ENCODE assay signal across 11 cellular contexts in the genomic region with DNA sequence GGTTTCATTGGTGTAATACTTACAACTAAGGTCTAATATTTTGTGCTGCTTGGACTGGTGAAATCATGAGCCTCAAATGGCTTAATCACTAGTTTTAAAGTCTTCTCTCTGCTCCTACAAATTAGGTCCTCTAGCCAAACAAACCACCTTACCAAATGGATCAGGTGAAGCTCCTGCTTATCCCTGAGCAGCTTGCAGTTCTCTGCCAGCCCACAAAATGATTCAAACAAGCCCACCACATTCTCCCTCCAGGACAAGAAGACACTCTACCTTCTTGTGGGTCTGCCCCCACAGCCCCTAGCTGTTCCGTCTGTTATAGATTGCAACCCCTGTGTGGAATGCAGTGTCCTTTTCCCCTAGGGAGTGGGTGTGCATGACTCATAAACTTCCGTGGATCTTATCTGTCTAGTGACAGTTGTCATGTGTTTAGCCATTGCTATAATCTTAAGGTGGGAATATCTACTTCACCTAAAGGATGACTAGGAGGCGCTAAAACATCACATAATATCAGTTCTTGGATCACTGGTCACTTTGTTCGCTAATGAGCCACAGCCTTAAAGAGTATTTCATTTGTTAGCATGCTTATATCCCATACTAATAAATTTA.
DNase-seq lines count a peak whose midpoint lies in the region; ATAC-seq and TF ChIP-seq lines count a peak whose summit lies in the region.
"Had no signal": no experiment of that assay in that cellular context is flagged by ENCODE, and none has a peak within 500 bp of the region (broad histone marks: within the 10 kb centered on the region; RNA-seq: fewer than 3 reads in every experiment).

No MANE protein-coding gene starts in this region.

- no CpG with 5 or more reads among the region's 4 CpGs for whole genome bisulfite sequencing in IMR-90 (ENCODE audit: extremely low coverage in 2 of 2, insufficient read length in 1 of 2), 2 experiments

- H3K4me3 Mint-ChIP-seq in activated CD8-positive, alpha-beta T cell treated with anti-CD3 and anti-CD28 coated beads for 36 hours: no peak overlapping the region
- H3K4me3 Mint-ChIP-seq: B cell, memory B cell had no signal

- no peaks in the 10 kb centered on the region for H3K27me3 ChIP-seq in IMR-90 (ENCODE audit: control insufficient read depth, insufficient read depth, low read length)

- no peaks in the 10 kb centered on the region for H3K4me1 ChIP-seq in IMR-90 (ENCODE audit: control insufficient read depth, insufficient read depth, low read length)

- no peaks in the 10 kb centered on the region for H3K36me3 Mint-ChIP-seq in activated CD8-positive, alpha-beta T cell treated with anti-CD3 and anti-CD28 coated beads for 36 hours (ENCODE audit: low read depth)
- H3K36me3 Mint-ChIP-seq in activated naive CD4-positive, alpha-beta T cell treated with anti-CD3 and anti-CD28 coated beads, Interleukin-2, amount 50 U/mL, for 72 hours: no peaks in the 10 kb centered on the region
- H3K36me3 Mint-ChIP-seq: memory B cell had no signal

- no peak overlapping the region for H3K4ac ChIP-seq in IMR-90 (ENCODE audit: low read depth, low read length)

- H3K18ac ChIP-seq in IMR-90 (ENCODE audit: low read depth, low read length): no peak overlapping the region

- TF ChIP-seq CTCF in IMR-90 (conservative IDR thresholded peaks at IDR 0.05; ENCODE audit: low read depth, low read length): no peak
- no peak for TF ChIP-seq CTCF in activated CD8-positive, alpha-beta T cell treated with anti-CD3 and anti-CD28 coated beads for 36 hours (IDR thresholded peaks at IDR 0.05)

- H3K27ac ChIP-seq in IMR-90 (ENCODE audit: insufficient read depth, low read length): no peak overlapping the region

- H2AFZ ChIP-seq in IMR-90 (replicated peaks; ENCODE audit: low read length, poor library complexity): no peak overlapping the region

- no peak overlapping the region for H2BK5ac ChIP-seq in IMR-90 (ENCODE audit: low read depth, low read length, poor library complexity, severe bottlenecking)

- H3K4me1 Mint-ChIP-seq in activated CD8-positive, alpha-beta T cell treated with anti-CD3 and anti-CD28 coated beads for 36 hours (ENCODE audit: low read depth): no peaks in the 10 kb centered on the region
- H3K4me1 Mint-ChIP-seq: B cell, memory B cell had no signal

- intact Hi-C loops in IMR-90 (cut with micrococcal nuclease): no loop called here
- intact Hi-C loops in activated CD8-positive, alpha-beta T cell treated with anti-CD3 and anti-CD28 coated beads for 36 hours (cut with micrococcal nuclease): no loop called here

- no peaks in the 10 kb centered on the region for H3K9me1 ChIP-seq in IMR-90 (ENCODE audit: insufficient read depth, low read length)

- H3K4me3 ChIP-seq in IMR-90 (ENCODE audit: insufficient read depth, low read depth, low read length): no peak overlapping the region

- no peak overlapping the region for H3K56ac ChIP-seq in IMR-90 (ENCODE audit: extremely low read depth, insufficient read depth, low read length)

- DNase-seq in A172 (ENCODE audit: low spot score): peak; percentile 14
- peak; percentile 1 for DNase-seq in IMR-90
- DNase-seq in RKO (ENCODE audit: low spot score): peak; percentile 34
- peak; percentile 16 for DNase-seq in glomerular endothelial cell (ENCODE audit: extremely low read depth, low read depth, low spot score)
- DNase-seq in SIG-M5 (lab: John Stamatoyannopoulos, UW): no peak
- no peak for DNase-seq in activated CD8-positive, alpha-beta T cell treated with anti-CD3 and anti-CD28 coated beads for 36 hours
- DNase-seq in activated naive CD4-positive, alpha-beta T cell treated with anti-CD3 and anti-CD28 coated beads, Interleukin-2, amount 50 U/mL, for 72 hours (ENCODE audit: low spot score in 2 of 2): no peak
- DNase-seq: NCI-H2171 had no signal

- H3K79me1 ChIP-seq in IMR-90 (ENCODE audit: low read depth in 1 of 2, low read length in 2 of 2): no peaks in the 10 kb centered on the region

- H3K9me3 ChIP-seq in IMR-90 (ENCODE audit: control insufficient read depth, insufficient read depth, low read length): no peaks in the 10 kb centered on the region

- no peak for ATAC-seq in IMR-90 (ENCODE audit: low read depth)
- ATAC-seq in HG03097 (IDR thresholded peaks at IDR 0.05; ENCODE audit: low FRiP score, unreplicated experiment): no peak
- no peak for ATAC-seq in activated CD8-positive, alpha-beta T cell treated with anti-CD3 and anti-CD28 coated beads for 36 hours
- ATAC-seq in activated naive CD4-positive, alpha-beta T cell treated with anti-CD3 and anti-CD28 coated beads, Interleukin-2, amount 50 U/mL, for 72 hours: no peak

- no peak overlapping the region for H3K9ac ChIP-seq in IMR-90 (ENCODE audit: low read depth, low read length)

- no peaks in the 10 kb centered on the region for H3K36me3 ChIP-seq in IMR-90 (ENCODE audit: control insufficient read depth, insufficient read depth, low read length)

- H2BK120ac ChIP-seq in IMR-90 (ENCODE audit: low read depth, low read length): no peak overlapping the region

- no peak overlapping the region for H4K8ac ChIP-seq in IMR-90 (ENCODE audit: low read depth in 2 of 2, low read length in 2 of 2)

- in situ Hi-C loops in IMR-90 (cut with MboI; ENCODE audit: low sequenced_read_pairs): no loop called here

- no peak overlapping the region for H3K23ac ChIP-seq in IMR-90 (ENCODE audit: low read depth, low read length)

- no peak overlapping the region for H4K91ac ChIP-seq in IMR-90 (ENCODE audit: insufficient read depth, low read depth, low read length)

- no peak overlapping the region for H3K27ac Mint-ChIP-seq in activated CD8-positive, alpha-beta T cell treated with anti-CD3 and anti-CD28 coated beads for 36 hours
- H3K27ac Mint-ChIP-seq in activated naive CD4-positive, alpha-beta T cell treated with anti-CD3 and anti-CD28 coated beads, Interleukin-2, amount 50 U/mL, for 72 hours: no peak overlapping the region
- H3K27ac Mint-ChIP-seq: B cell, memory B cell had no signal

- H3K9me3 Mint-ChIP-seq in activated CD8-positive, alpha-beta T cell treated with anti-CD3 and anti-CD28 coated beads for 36 hours: peaks cover 2% of the 10 kb centered on the region
- peaks cover 4 to 11% of the 10 kb centered on the region in 2 donors for H3K9me3 Mint-ChIP-seq in activated naive CD4-positive, alpha-beta T cell treated with anti-CD3 and anti-CD28 coated beads, Interleukin-2, amount 50 U/mL, for 72 hours

- TF ChIP-seq RAD21 in IMR-90 (IDR thresholded peaks at IDR 0.05; ENCODE audit: low read length): no peak

- no peak overlapping the region for H3K4me2 ChIP-seq in IMR-90 (ENCODE audit: low read depth, low read length)

- H2BK15ac ChIP-seq in IMR-90 (ENCODE audit: low read depth, low read length): no peak overlapping the region

- no peak for TF ChIP-seq POLR2A in IMR-90 (IDR thresholded peaks at IDR 0.05; ENCODE audit: low read depth, low read length)

- H3K27me3 Mint-ChIP-seq in activated CD8-positive, alpha-beta T cell treated with anti-CD3 and anti-CD28 coated beads for 36 hours: no peaks in the 10 kb centered on the region
- H3K27me3 Mint-ChIP-seq: B cell, memory B cell had no signal

- no peaks in the 10 kb centered on the region for H4K20me1 ChIP-seq in IMR-90 (ENCODE audit: insufficient read depth, low read length)

- POLR2A ChIA-PET in IMR-90 (lab: Charles Lee; ENCODE audit: unreplicated experiment): no interaction called here
- POLR2A ChIA-PET in activated CD8-positive, alpha-beta T cell treated with anti-CD3 and anti-CD28 coated beads for 36 hours (lab: Charles Lee): no interaction called here

- no peak overlapping the region for H2BK20ac ChIP-seq in IMR-90 (ENCODE audit: low read depth, low read length)

- no peak overlapping the region for H2AK9ac ChIP-seq in IMR-90 (replicated peaks; ENCODE audit: low read depth, low read length, poor library complexity)

- no peak overlapping the region for H4K5ac ChIP-seq in IMR-90 (ENCODE audit: low read depth, low read length)

- BruUV-seq in IMR-90 (replicated peaks; lab: Mats Ljungman, UMichigan): no TSS peak

- CTCF ChIA-PET in IMR-90 (lab: Yijun Ruan, JAX): no interaction called here
- CTCF ChIA-PET in activated CD8-positive, alpha-beta T cell treated with anti-CD3 and anti-CD28 coated beads for 36 hours (lab: Charles Lee): no interaction called here

- no peak overlapping the region for H3K14ac ChIP-seq in IMR-90 (replicated peaks; ENCODE audit: low read depth, low read length)

- no peak overlapping the region for H2AK5ac ChIP-seq in IMR-90 (ENCODE audit: low read depth, low read length)

- dilution Hi-C loops in IMR-90 (cut with HindIII; ENCODE audit: low sequenced_read_pairs, unreplicated experiment): no loop called here

TF ChIP-seq in IMR-90, 13 proteins besides CTCF, POLR2A, EP300 and RAD21 (continues in another document):
- no peak for TF ChIP-seq BHLHE40 (IDR thresholded peaks at IDR 0.05; ENCODE audit: low read depth, low read length)
- no peak for TF ChIP-seq RFX5 (IDR thresholded peaks at IDR 0.05; ENCODE audit: low read depth, low read length)
- TF ChIP-seq CEBPB (IDR thresholded peaks at IDR 0.05; ENCODE audit: low read depth, low read length): no peak
- TF ChIP-seq MAFK (IDR thresholded peaks at IDR 0.05; ENCODE audit: low read depth, low read length): no peak
- TF ChIP-seq FOS (IDR thresholded peaks at IDR 0.05; ENCODE audit: low read depth, low read length): no peak
- TF ChIP-seq MXI1 (IDR thresholded peaks at IDR 0.05; ENCODE audit: borderline replicate concordance, low read depth, low read length): no peak
- TF ChIP-seq, protein P1, sequence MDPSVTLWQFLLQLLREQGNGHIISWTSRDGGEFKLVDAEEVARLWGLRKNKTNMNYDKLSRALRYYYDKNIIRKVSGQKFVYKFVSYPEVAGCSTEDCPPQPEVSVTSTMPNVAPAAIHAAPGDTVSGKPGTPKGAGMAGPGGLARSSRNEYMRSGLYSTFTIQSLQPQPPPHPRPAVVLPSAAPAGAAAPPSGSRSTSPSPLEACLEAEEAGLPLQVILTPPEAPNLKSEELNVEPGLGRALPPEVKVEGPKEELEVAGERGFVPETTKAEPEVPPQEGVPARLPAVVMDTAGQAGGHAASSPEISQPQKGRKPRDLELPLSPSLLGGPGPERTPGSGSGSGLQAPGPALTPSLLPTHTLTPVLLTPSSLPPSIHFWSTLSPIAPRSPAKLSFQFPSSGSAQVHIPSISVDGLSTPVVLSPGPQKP (IDR thresholded peaks at IDR 0.05; ENCODE audit: borderline replicate concordance, low read depth, low read length): no peak
- TF ChIP-seq RCOR1 (IDR thresholded peaks at IDR 0.05; ENCODE audit: insufficient replicate concordance, low read length): no peak
- no peak for TF ChIP-seq NFE2L2 (IDR thresholded peaks at IDR 0.05; ENCODE audit: low read depth, low read length)
- no peak for TF ChIP-seq CHD1 (IDR thresholded peaks at IDR 0.05; ENCODE audit: low read depth, low read length)
- TF ChIP-seq, protein P2, sequence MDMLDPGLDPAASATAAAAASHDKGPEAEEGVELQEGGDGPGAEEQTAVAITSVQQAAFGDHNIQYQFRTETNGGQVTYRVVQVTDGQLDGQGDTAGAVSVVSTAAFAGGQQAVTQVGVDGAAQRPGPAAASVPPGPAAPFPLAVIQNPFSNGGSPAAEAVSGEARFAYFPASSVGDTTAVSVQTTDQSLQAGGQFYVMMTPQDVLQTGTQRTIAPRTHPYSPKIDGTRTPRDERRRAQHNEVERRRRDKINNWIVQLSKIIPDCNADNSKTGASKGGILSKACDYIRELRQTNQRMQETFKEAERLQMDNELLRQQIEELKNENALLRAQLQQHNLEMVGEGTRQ (IDR thresholded peaks at IDR 0.05; ENCODE audit: low read depth, low read length): no peak

Comparison
In these comparisons a context has a peak if more than half of its experiments do, and no peak if none do; other contexts are left out.
1. DNase-seq: peak in A172 (single experiment), IMR-90 (single experiment), RKO (single experiment) and glomerular endothelial cell (single experiment); none in SIG-M5 (single experiment), activated CD8-positive, alpha-beta T cell treated with anti-CD3 and anti-CD28 coated beads for 36 hours (single experiment) and activated naive CD4-positive, alpha-beta T cell treated with anti-CD3 and anti-CD28 coated beads, Interleukin-2, amount 50 U/mL, for 72 hours (0 of 2).